In genomic region chr3:29695201-29695904, GRCh38 we compare ENCODE assay signal across 10 cellular contexts.
A peak's percentile ranks its signal among the peaks of the same experiment; 100 is the strongest.
DNase-seq lines count a peak whose midpoint lies in the region; ATAC-seq and TF ChIP-seq lines count a peak whose summit lies in the region.
"Had no signal": no experiment of that assay in that cellular context is flagged by ENCODE, and none has a peak within 500 bp of the region (broad histone marks: within the 10 kb centered on the region; RNA-seq: fewer than 3 reads in every experiment).

No MANE protein-coding gene starts in this region.

- peaks cover 12% of the 10 kb centered on the region for H3K36me3 Mint-ChIP-seq in HFFc6 (ENCODE audit: low read depth)

- TF ChIP-seq CTCF in HFFc6 (IDR thresholded peaks at IDR 0.05) (no peak), hepatocyte (IDR thresholded peaks at IDR 0.05; ENCODE audit: poor library complexity) (no peak), spleen (IDR thresholded peaks at IDR 0.05 in 8 of 11, conservative IDR thresholded peaks at IDR 0.05 in 3 of 11) (no peak)

- H3K27ac ChIP-seq in hepatocyte (peak overlapping the region; percentile 86), spleen (peak overlapping the region in 6 of 8 donors; percentile 2 to 49 (median 44))

- H2AFZ ChIP-seq in hepatocyte, result no peak overlapping the region

- no peaks in the 10 kb centered on the region for H3K9me3 ChIP-seq in hepatocyte (ENCODE audit: low read depth)
- H3K9me3 ChIP-seq in spleen, result peaks cover 0 to 9% (median 0%) of the 10 kb centered on the region in 8 donors

- no peak for TF ChIP-seq POLR2A in spleen (IDR thresholded peaks at IDR 0.05)

- H3K4me3 ChIP-seq in hepatocyte (no peak overlapping the region), spleen (no peak overlapping the region)

- 55% methylated on average over 3 of the region's 3 CpGs for WGBS in hepatocyte (ENCODE audit: low lambda C conversion rate, missing lambda C conversion rate)
- 41 to 67% (median 48%) methylated on average over 3 of the region's 3 CpGs for WGBS in spleen, 5 donors

- no peaks in the 10 kb centered on the region for H3K79me2 ChIP-seq in hepatocyte

- H3K4me2 ChIP-seq in hepatocyte, result peak overlapping the region; percentile 56

- DNase-seq in HFFc6 (peak; percentile 67), astrocyte of the hippocampus (ENCODE audit: low read depth, low spot score) (peak; percentile 63), hepatocyte (ENCODE audit: low spot score) (no peak), spleen (no peak), DMS 273 treated with DMSO at 0.1 percent for 48 hours (lab: John Stamatoyannopoulos, UW) (no peak)
- no peak for DNase-seq in activated effector memory CD4-positive, alpha-beta T cell treated with anti-CD3 and anti-CD28 coated beads, Interleukin-2, amount 50 U/mL, for 16 hours
- DNase-seq: activated CD4-positive, alpha-beta T cell treated with anti-CD3 and anti-CD28 coated beads for 1 hour; effector CD8-positive, alpha-beta T cell had no signal

- H4K20me1 ChIP-seq in hepatocyte (ENCODE audit: insufficient read depth, poor library complexity, severe bottlenecking), result no peaks in the 10 kb centered on the region

- H3K27me3 ChIP-seq in hepatocyte (no peaks in the 10 kb centered on the region), spleen (replicated peaks in 1 of 7) (no peaks in the 10 kb centered on the region)

- H3K4me3 Mint-ChIP-seq in HFFc6, result peak overlapping the region; percentile 75

- peaks cover 81% of the 10 kb centered on the region for H3K4me1 Mint-ChIP-seq in HFFc6 (ENCODE audit: low read depth)

- no peaks in the 10 kb centered on the region for H3K9me2 ChIP-seq in hepatocyte (replicated peaks; ENCODE audit: insufficient read depth)

- H3K4me1 ChIP-seq in hepatocyte (ENCODE audit: insufficient read depth) (peaks cover 28% of the 10 kb centered on the region), spleen (peaks cover 0 to 4% (median 1%) of the 10 kb centered on the region in 6 donors)

- H3K27ac Mint-ChIP-seq in HFFc6, result peak overlapping the region; percentile 91

- intact Hi-C loops in spleen (cut with DNase I; ENCODE audit: low total_unique reads), result no loop called here

- H3K36me3 ChIP-seq in hepatocyte (replicated peaks; ENCODE audit: insufficient read depth, low read depth), result no peaks in the 10 kb centered on the region
- no peaks in the 10 kb centered on the region for H3K36me3 ChIP-seq in spleen

- peaks cover under 1% of the 10 kb centered on the region; the same call in 1 of the 2 replicates for H3K9me3 Mint-ChIP-seq in HFFc6

- ATAC-seq in GM21786 (IDR thresholded peaks at IDR 0.05; ENCODE audit: unreplicated experiment) (no peak), GM21390 (IDR thresholded peaks at IDR 0.05; ENCODE audit: unreplicated experiment) (no peak)

- H3K27me3 Mint-ChIP-seq in HFFc6 (ENCODE audit: insufficient read depth), result no peaks in the 10 kb centered on the region

Comparison
In these comparisons a context has a peak if more than half of its experiments do, and no peak if none do; other contexts are left out.
1. DNase-seq: peak in HFFc6 (single experiment) and astrocyte of the hippocampus (single experiment); none in hepatocyte (single experiment), spleen (single experiment), activated effector memory CD4-positive, alpha-beta T cell treated with anti-CD3 and anti-CD28 coated beads, Interleukin-2, amount 50 U/mL, for 16 hours (single experiment) and DMS 273 treated with DMSO at 0.1 percent for 48 hours (single experiment).